Comparison of ENCODE assay signal across 8 cellular contexts in genomic region chr4:41693629-41694028, GRCh38. TPM values are rescaled to one million over a fixed set of nuclear protein-coding genes. Genes with fewer than 3 reads are reported as not detected.
DNase-seq lines count a peak whose midpoint lies in the region; TF ChIP-seq lines count a peak whose summit lies in the region.

No MANE protein-coding gene starts in this region.

- peak; percentile 65 to 77 for TF ChIP-seq RAD21 in liver (IDR thresholded peaks at IDR 0.05)

- 0 out of 2 replicates have a peak, but pooled peaks have one; percentile 23 for TF ChIP-seq CTCF in WI38 (IDR thresholded peaks at IDR 0.05; ENCODE audit: low read depth, low read length)
- TF ChIP-seq CTCF in liver (IDR thresholded peaks at IDR 0.05; ENCODE audit: low read depth, low read length, missing input control), result peak; percentile 39

- H3K27ac ChIP-seq in liver (ENCODE audit: low read depth in 1 of 2, low read length in 2 of 2), result no peak overlapping the region

- peaks cover 2 to 15% (median 8%) of the 10 kb centered on the region in 4 donors for H3K36me3 ChIP-seq in liver (ENCODE audit: control insufficient read depth in 4 of 4, insufficient read depth in 3 of 4, low read depth in 1 of 4, low read length in 3 of 4)

- 20% methylated on average over 2 of the region's 2 CpGs for WGBS in liver

- H3K4me1 ChIP-seq in liver (ENCODE audit: control insufficient read depth in 4 of 4, insufficient read depth in 4 of 4, low read length in 3 of 4), result peaks cover 0 to 5% (median 0%) of the 10 kb centered on the region in 4 donors

- H3K4me3 ChIP-seq in WI38 (ENCODE audit: low read depth, low read length) (no peak overlapping the region), liver (ENCODE audit: low read depth in 1 of 3, low read length in 3 of 3) (no peak overlapping the region)

- peak; percentile 52 for DNase-seq in EH (ENCODE audit: low read depth)
- DNase-seq in NAMALWA (ENCODE audit: low spot score), result peak; percentile 65
- DNase-seq in activated naive CD4-positive, alpha-beta T cell treated with anti-CD3 and anti-CD28 coated beads, Interleukin-2, amount 50 U/mL, for 16 hours, result no peak
- DNase-seq in inferior parietal cortex (ENCODE audit: extremely low spot score), result no peak
- DNase-seq in AG20443 (ENCODE audit: low spot score), result no peak
- DNase-seq in NCI-H2029 (lab: John Stamatoyannopoulos, UW), result no peak

- no peak overlapping the region for H3K9ac ChIP-seq in liver (ENCODE audit: low read depth in 1 of 2, low read length in 2 of 2)

- H3K9me3 ChIP-seq in liver (ENCODE audit: control insufficient read depth in 4 of 4, low read length in 3 of 4), result no peaks in the 10 kb centered on the region

- no peaks in the 10 kb centered on the region for H3K27me3 ChIP-seq in liver (ENCODE audit: control insufficient read depth in 4 of 4, insufficient read depth in 4 of 4, low read length in 3 of 4)

TF ChIP-seq in liver, 16 proteins besides CTCF, POLR2A, EP300 and RAD21:
- no peak for TF ChIP-seq HNF4A (conservative IDR thresholded peaks at IDR 0.05)
- no peak for TF ChIP-seq FOXA2 (IDR thresholded peaks at IDR 0.05)
- TF ChIP-seq YY1 (IDR thresholded peaks at IDR 0.05), result no peak
- TF ChIP-seq ATF3 (IDR thresholded peaks at IDR 0.05), result no peak
- no peak for TF ChIP-seq TAF1 (conservative IDR thresholded peaks at IDR 0.05)
- no peak for TF ChIP-seq HNF4G (IDR thresholded peaks at IDR 0.05)
- no peak for TF ChIP-seq EGR1 (IDR thresholded peaks at IDR 0.05; ENCODE audit: low read depth in 2 of 2)
- no peak for TF ChIP-seq MAX (IDR thresholded peaks at IDR 0.05)
- TF ChIP-seq SP1 (IDR thresholded peaks at IDR 0.05), result no peak
- TF ChIP-seq JUND (IDR thresholded peaks at IDR 0.05), result no peak
- no peak for TF ChIP-seq REST (IDR thresholded peaks at IDR 0.05)
- TF ChIP-seq, protein P1, sequence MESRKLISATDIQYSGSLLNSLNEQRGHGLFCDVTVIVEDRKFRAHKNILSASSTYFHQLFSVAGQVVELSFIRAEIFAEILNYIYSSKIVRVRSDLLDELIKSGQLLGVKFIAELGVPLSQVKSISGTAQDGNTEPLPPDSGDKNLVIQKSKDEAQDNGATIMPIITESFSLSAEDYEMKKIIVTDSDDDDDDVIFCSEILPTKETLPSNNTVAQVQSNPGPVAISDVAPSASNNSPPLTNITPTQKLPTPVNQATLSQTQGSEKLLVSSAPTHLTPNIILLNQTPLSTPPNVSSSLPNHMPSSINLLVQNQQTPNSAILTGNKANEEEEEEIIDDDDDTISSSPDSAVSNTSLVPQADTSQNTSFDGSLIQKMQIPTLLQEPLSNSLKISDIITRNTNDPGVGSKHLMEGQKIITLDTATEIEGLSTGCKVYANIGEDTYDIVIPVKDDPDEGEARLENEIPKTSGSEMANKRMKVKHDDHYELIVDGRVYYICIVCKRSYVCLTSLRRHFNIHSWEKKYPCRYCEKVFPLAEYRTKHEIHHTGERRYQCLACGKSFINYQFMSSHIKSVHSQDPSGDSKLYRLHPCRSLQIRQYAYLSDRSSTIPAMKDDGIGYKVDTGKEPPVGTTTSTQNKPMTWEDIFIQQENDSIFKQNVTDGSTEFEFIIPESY (IDR thresholded peaks at IDR 0.05), result no peak
- no peak for TF ChIP-seq NR2F2 (IDR thresholded peaks at IDR 0.05)
- TF ChIP-seq FOXA1 (IDR thresholded peaks at IDR 0.05), result no peak

RNA-seq across cellular contexts. Expression of gene PHOX2B, which starts 54.9 kb away (rescaled TPM):
- not detected for total RNA-seq in liver
- not detected for polyA plus RNA-seq in liver

Comparison
In these comparisons a context has a peak if more than half of its experiments do, and no peak if none do; other contexts are left out.
1. DNase-seq: peak in EH (single experiment) and NAMALWA (single experiment); none in activated naive CD4-positive, alpha-beta T cell treated with anti-CD3 and anti-CD28 coated beads, Interleukin-2, amount 50 U/mL, for 16 hours (single experiment), inferior parietal cortex (single experiment), AG20443 (single experiment) and NCI-H2029 (single experiment).